11 cellular contexts compared by ENCODE assay signal in the genomic region with DNA sequence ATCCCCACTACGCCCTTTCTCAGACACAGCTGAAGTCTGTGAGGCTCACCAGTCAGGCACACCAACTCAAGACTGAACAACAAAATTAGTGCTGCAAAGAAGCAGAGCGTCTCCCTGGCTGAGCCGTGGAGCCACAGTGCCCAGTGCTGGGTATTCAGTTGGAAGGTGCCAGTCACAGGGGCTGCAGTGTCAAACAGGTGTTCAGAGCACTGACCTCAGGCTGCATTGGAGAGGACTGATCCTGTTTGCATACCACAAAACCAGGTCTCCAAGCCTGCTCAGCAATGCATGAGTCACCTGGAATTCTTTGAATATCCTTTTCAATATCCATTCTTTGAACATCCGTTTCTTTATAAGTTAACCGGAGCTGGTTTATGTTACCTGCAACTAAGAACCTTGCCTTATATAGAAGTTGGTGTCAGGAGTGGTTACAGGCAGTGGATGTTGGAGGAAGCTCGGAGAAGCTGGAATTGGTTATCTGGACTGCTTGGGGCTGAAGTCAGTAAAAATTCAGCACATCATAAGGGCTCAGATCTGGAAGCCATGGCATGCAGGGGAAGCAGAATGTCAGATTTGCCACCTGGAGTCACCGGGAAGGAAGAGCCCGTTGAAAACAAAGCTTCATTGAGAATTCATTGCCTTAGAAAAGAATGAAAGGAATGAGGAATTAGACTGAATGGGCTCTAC. TPM values are rescaled to one million over a fixed set of nuclear protein-coding genes. Genes with fewer than 3 reads are reported as not detected.
DNase-seq lines count a peak whose midpoint lies in the region; ATAC-seq and TF ChIP-seq lines count a peak whose summit lies in the region.
"Had no signal": no experiment of that assay in that cellular context is flagged by ENCODE, and none has a peak within 500 bp of the region (broad histone marks: within the 10 kb centered on the region; RNA-seq: fewer than 3 reads in every experiment).

No MANE protein-coding gene starts in this region.

- H3K9me3 ChIP-seq in body of pancreas (no peaks in the 10 kb centered on the region), lower lobe of right lung (no peaks in the 10 kb centered on the region)

- H3K4me3 ChIP-seq in body of pancreas (no peak overlapping the region), lower lobe of right lung (no peak overlapping the region)

- ATAC-seq in body of pancreas (peak; percentile 86), lower lobe of right lung (peak; percentile 71 to 76), HG02885 (IDR thresholded peaks at IDR 0.05; ENCODE audit: poor library complexity, unreplicated experiment) (no peak)

- H3K27me3 ChIP-seq in body of pancreas, result no peaks in the 10 kb centered on the region
- H3K27me3 ChIP-seq in lower lobe of right lung (ENCODE audit: low read depth), result no peaks in the 10 kb centered on the region

- no peaks in the 10 kb centered on the region for H3K36me3 ChIP-seq in body of pancreas (replicated peaks in 1 of 2; ENCODE audit: insufficient read depth in 1 of 2, low read depth in 2 of 2)
- H3K36me3 ChIP-seq in lower lobe of right lung, result no peaks in the 10 kb centered on the region

- TF ChIP-seq CTCF in body of pancreas (IDR thresholded peaks at IDR 0.05), result no peak
- no peak for TF ChIP-seq CTCF in lower lobe of right lung (IDR thresholded peaks at IDR 0.05)

- intact Hi-C loops in body of pancreas (cut with DNase I), result no loop called here
- intact Hi-C loops in lower lobe of right lung (cut with DNase I), result no loop called here

- H3K4me1 ChIP-seq in body of pancreas (peaks cover 11% of the 10 kb centered on the region), lower lobe of right lung (no peaks in the 10 kb centered on the region)

- H3K27ac ChIP-seq in body of pancreas (peak overlapping the region; percentile 6 to 85 (median 74)), lower lobe of right lung (peak overlapping the region; percentile 6)

- 58 to 59% methylated on average over 8 of the region's 8 CpGs for WGBS in body of pancreas, 2 donors

- peak in 1 of 3 donors; percentile 27 for TF ChIP-seq POLR2A in body of pancreas (IDR thresholded peaks at IDR 0.05)

- DNase-seq in COLO668 (lab: John Stamatoyannopoulos, UW; ENCODE audit: unreplicated experiment), result peak; percentile 41
- peak; percentile 59 for DNase-seq in HK-2 (ENCODE audit: unreplicated experiment)
- DNase-seq in body of pancreas, result peak in 2 of 4 donors; percentile 48 to 53
- DNase-seq in lower lobe of right lung, result peak; percentile 28
- DNase-seq in cerebellar nuclear complex (lab: John Stamatoyannopoulos, UW), result no peak
- no peak for DNase-seq in NCI-H1105 treated with DMSO at 0.1 percent for 48 hours (lab: John Stamatoyannopoulos, UW)
- DNase-seq in Ammon's horn (ENCODE audit: low spot score), result no peak
- DNase-seq: CD4-positive, alpha-beta memory T cell; effector memory CD8-positive, alpha-beta T cell; NCI-H187 treated with DMSO at 0.1 percent for 48 hours had no signal

RNA-seq across cellular contexts. Expression of a gene that starts 30.3 kb away (rescaled TPM):
- total RNA-seq in body of pancreas, result 10 to 100 TPM in 1 of 2 donors, 1 to 10 TPM in 1; 7.0 to 15.8 TPM
- total RNA-seq in lower lobe of right lung, result 30.5 TPM

Comparison
In these comparisons a context has a peak if more than half of its experiments do, and no peak if none do; other contexts are left out.
1. DNase-seq: peak in COLO668 (single experiment), HK-2 (single experiment) and lower lobe of right lung (single experiment); none in cerebellar nuclear complex (0 of 2), NCI-H1105 treated with DMSO at 0.1 percent for 48 hours (single experiment) and Ammon's horn (single experiment).